ENCODE assay signal across 9 cellular contexts in genomic region chr3:138781012-138781470, GRCh38. TPM values are rescaled to one million over a fixed set of nuclear protein-coding genes. Genes with fewer than 3 reads are reported as not detected.
DNase-seq lines count a peak whose midpoint lies in the region; ATAC-seq and TF ChIP-seq lines count a peak whose summit lies in the region.
"Had no signal": no experiment of that assay in that cellular context is flagged by ENCODE, and none has a peak within 500 bp of the region (broad histone marks: within the 10 kb centered on the region; RNA-seq: fewer than 3 reads in every experiment).

No MANE protein-coding gene starts in this region.

- H3K36me3 ChIP-seq in body of pancreas (replicated peaks in 1 of 2; ENCODE audit: insufficient read depth in 1 of 2, low read depth in 2 of 2) (no peaks in the 10 kb centered on the region), thymus (ENCODE audit: control insufficient read depth, insufficient read depth) (peaks cover 5% of the 10 kb centered on the region)

- H3K36me3 Mint-ChIP-seq in T-helper 2 cell treated with Interferon-gamma antibody and Interleukin-4, amounts not matched to agents 5 μg/mL and 100 μg/mL, for 36 hours (ENCODE audit: low read depth) = peaks cover 12% of the 10 kb centered on the region

- H3K4me1 ChIP-seq in body of pancreas (peaks cover 5% of the 10 kb centered on the region), thymus (ENCODE audit: control insufficient read depth, insufficient read depth, low read length) (no peaks in the 10 kb centered on the region)

- DNase-seq in left cardiac atrium (no peak), cardiac septum (ENCODE audit: low spot score) (no peak), body of pancreas (peak; percentile 20 to 44 (median 37)), epidermal melanocyte (ENCODE audit: insufficient read length, low spot score) (no peak), HEK293T (ENCODE audit: extremely low spot score) (no peak), retina (no peak)
- DNase-seq in T-helper 2 cell treated with Interferon-gamma antibody and Interleukin-4, amounts not matched to agents 5 μg/mL and 100 μg/mL, for 36 hours (ENCODE audit: low spot score) = peak; percentile 30
- DNase-seq: Right ventricle myocardium superior had no signal

- H3K9me3 Mint-ChIP-seq in T-helper 2 cell treated with Interferon-gamma antibody and Interleukin-4, amounts not matched to agents 5 μg/mL and 100 μg/mL, for 36 hours = no peaks in the 10 kb centered on the region

- peaks cover 22% of the 10 kb centered on the region for H3K4me1 Mint-ChIP-seq in T-helper 2 cell treated with Interferon-gamma antibody and Interleukin-4, amounts not matched to agents 5 μg/mL and 100 μg/mL, for 36 hours (ENCODE audit: low read depth)

- TF ChIP-seq CTCF in body of pancreas (IDR thresholded peaks at IDR 0.05) = no peak

- CTCF ChIA-PET in HEK293T (lab: Yijun Ruan, JAX) = no interaction called here

- no peak for TF ChIP-seq POLR2A in body of pancreas (IDR thresholded peaks at IDR 0.05)

- H3K9me3 ChIP-seq in body of pancreas = no peaks in the 10 kb centered on the region
- no peaks in the 10 kb centered on the region for H3K9me3 ChIP-seq in thymus (ENCODE audit: control insufficient read depth)

- H3K27me3 ChIP-seq in body of pancreas (no peaks in the 10 kb centered on the region), thymus (ENCODE audit: control insufficient read depth, insufficient read depth) (no peaks in the 10 kb centered on the region)

- H3K4me3 ChIP-seq in body of pancreas (no peak overlapping the region), thymus (ENCODE audit: low read length) (no peak overlapping the region)

- H3K27me3 Mint-ChIP-seq in T-helper 2 cell treated with Interferon-gamma antibody and Interleukin-4, amounts not matched to agents 5 μg/mL and 100 μg/mL, for 36 hours (ENCODE audit: low read depth) = no peaks in the 10 kb centered on the region

- ATAC-seq in left cardiac atrium (peak; percentile 49 to 72), body of pancreas (peak; percentile 70)

- peak overlapping the region; percentile 28 for H3K4me3 Mint-ChIP-seq in T-helper 2 cell treated with Interferon-gamma antibody and Interleukin-4, amounts not matched to agents 5 μg/mL and 100 μg/mL, for 36 hours

- intact Hi-C loops in left cardiac atrium (cut with DNase I) (no loop called here), cardiac septum (cut with DNase I) (no loop called here), body of pancreas (cut with DNase I) (no loop called here)

- H3K27ac Mint-ChIP-seq in T-helper 2 cell treated with Interferon-gamma antibody and Interleukin-4, amounts not matched to agents 5 μg/mL and 100 μg/mL, for 36 hours = peak overlapping the region; percentile 82

- 51 to 56% methylated on average over 5 of the region's 5 CpGs for WGBS in body of pancreas, 2 donors
- WGBS in thymus = 54% methylated on average over 5 of the region's 5 CpGs

- peak overlapping the region in 2 of 4 donors; percentile 4 to 14 for H3K27ac ChIP-seq in body of pancreas
- H3K27ac ChIP-seq in thymus (ENCODE audit: low read depth) = peak overlapping the region; percentile 38

- POLR2A ChIA-PET in HEK293T (lab: Yijun Ruan, JAX) = no interaction called here

TF ChIP-seq in HEK293T, 16 proteins besides CTCF, POLR2A, EP300 and RAD21:
- no peak for TF ChIP-seq FOXM1 (IDR thresholded peaks at IDR 0.05; ENCODE audit: borderline replicate concordance)
- no peak for TF ChIP-seq BHLHE40 (IDR thresholded peaks at IDR 0.05; ENCODE audit: borderline replicate concordance)
- TF ChIP-seq SP1 (IDR thresholded peaks at IDR 0.05) = no peak
- TF ChIP-seq L3MBTL2 (conservative IDR thresholded peaks at IDR 0.05) = no peak
- TF ChIP-seq TARDBP (IDR thresholded peaks at IDR 0.05) = no peak
- TF ChIP-seq SUZ12 (IDR thresholded peaks at IDR 0.05) = no peak
- no peak for TF ChIP-seq ARNT (IDR thresholded peaks at IDR 0.05)
- TF ChIP-seq CTBP1 (IDR thresholded peaks at IDR 0.05; ENCODE audit: borderline replicate concordance) = no peak
- no peak for TF ChIP-seq LEF1 (IDR thresholded peaks at IDR 0.05; ENCODE audit: borderline replicate concordance)
- no peak for TF ChIP-seq HDGF (IDR thresholded peaks at IDR 0.05; ENCODE audit: borderline replicate concordance)
TF ChIP-seq in HEK293T: peak in this region for 0.

RNA-seq across cellular contexts. Expression of gene PIK3CB, which starts 53.7 kb away (rescaled TPM):
- 10 to 100 TPM; 29.0 to 32.2 TPM for total RNA-seq in left cardiac atrium
- 26.1 TPM for total RNA-seq in cardiac septum
- 10 to 100 TPM; 40.2 to 50.1 TPM for total RNA-seq in body of pancreas
- 20.2 TPM for polyA plus RNA-seq in thymus

Comparison
In these comparisons a context has a peak if more than half of its experiments do, and no peak if none do; other contexts are left out.
1. DNase-seq: peak in T-helper 2 cell treated with Interferon-gamma antibody and Interleukin-4, amounts not matched to agents 5 μg/mL and 100 μg/mL, for 36 hours (single experiment) and body of pancreas (4 of 4); none in left cardiac atrium (single experiment), cardiac septum (single experiment), epidermal melanocyte (single experiment), HEK293T (single experiment) and retina (single experiment).